In genomic region chr1:34163792-34164509, GRCh38 we compare ENCODE assay signal across 8 cellular contexts. TPM values are rescaled to one million over a fixed set of nuclear protein-coding genes. Genes with fewer than 3 reads are reported as not detected.
DNase-seq lines count a peak whose midpoint lies in the region; ATAC-seq and TF ChIP-seq lines count a peak whose summit lies in the region.

No MANE protein-coding gene starts in this region.

- peak overlapping the region; percentile 12 for H3K4me3 ChIP-seq in body of pancreas
- peak overlapping the region; percentile 4 to 42 (median 32) for H3K4me3 ChIP-seq in right lobe of liver
- peak overlapping the region; percentile 34 to 35 for H3K4me3 ChIP-seq in vagina

- H3K27ac ChIP-seq in body of pancreas (no peak overlapping the region), right lobe of liver (no peak overlapping the region), vagina (no peak overlapping the region)

- DNase-seq in Right ventricle myocardium superior, result no peak
- no peak for DNase-seq in Right ventricle myocardium inferior (ENCODE audit: missing footprints)
- DNase-seq in body of pancreas, result peak in 1 of 4 donors; percentile 13
- no peak for DNase-seq in right lobe of liver
- DNase-seq in vagina (ENCODE audit: extremely low spot score in 2 of 2), result no peak
- no peak for DNase-seq in ureter (ENCODE audit: low spot score)
- no peak for DNase-seq in GM19240 (ENCODE audit: insufficient read length, low spot score)
- no peak for DNase-seq in T1000 (lab: John Stamatoyannopoulos, UW)

- TF ChIP-seq POLR2A in body of pancreas (IDR thresholded peaks at IDR 0.05) (no peak), right lobe of liver (IDR thresholded peaks at IDR 0.05) (no peak), vagina (IDR thresholded peaks at IDR 0.05) (no peak)

- peaks cover 37% of the 10 kb centered on the region for H3K4me1 ChIP-seq in body of pancreas
- peaks cover 0 to 19% (median 2%) of the 10 kb centered on the region in 4 donors for H3K4me1 ChIP-seq in right lobe of liver
- H3K4me1 ChIP-seq in vagina, result peaks cover 33% of the 10 kb centered on the region

- H3K27me3 ChIP-seq in body of pancreas, result peaks cover 4 to 33% of the 10 kb centered on the region in 2 donors
- H3K27me3 ChIP-seq in right lobe of liver, result peaks cover 0 to 22% of the 10 kb centered on the region in 2 donors
- peaks cover 8% of the 10 kb centered on the region for H3K27me3 ChIP-seq in vagina

- WGBS in body of pancreas, 2 donors, result 1 to 2% methylated on average over 19 to 60 of the region's 63 CpGs
- 2% methylated on average over 41 of the region's 63 CpGs for WGBS in right lobe of liver (ENCODE audit: insufficient coverage, low coverage, low lambda C conversion rate, missing lambda C conversion rate)

- H3K36me3 ChIP-seq in body of pancreas (replicated peaks in 1 of 2; ENCODE audit: insufficient read depth in 1 of 2, low read depth in 2 of 2) (no peaks in the 10 kb centered on the region), right lobe of liver (no peaks in the 10 kb centered on the region), vagina (no peaks in the 10 kb centered on the region)

- TF ChIP-seq CTCF in body of pancreas (IDR thresholded peaks at IDR 0.05) (no peak), right lobe of liver (IDR thresholded peaks at IDR 0.05) (no peak), vagina (IDR thresholded peaks at IDR 0.05) (no peak)

- ATAC-seq in Right ventricle myocardium superior (ENCODE audit: poor library complexity), result peak; percentile 19
- ATAC-seq in Right ventricle myocardium inferior, result no peak
- peak; percentile 34 for ATAC-seq in body of pancreas
- peak in 3 of 4 donors; percentile 20 to 21 (median 20) for ATAC-seq in right lobe of liver

- intact Hi-C loops in Right ventricle myocardium superior (cut with DNase I) (no loop called here), Right ventricle myocardium inferior (cut with DNase I) (loop anchor here (10.0 kb wide), 1 partner anchor 529 kb away; no protein-coding TSS in a partner anchor), body of pancreas (cut with DNase I) (loop anchor here (10.0 kb wide), 1 partner anchor 529 kb away; no protein-coding TSS in a partner anchor), right lobe of liver (cut with DNase I) (no loop called here), vagina (cut with DNase I) (no loop called here)

- no peaks in the 10 kb centered on the region for H3K9me3 ChIP-seq in body of pancreas
- H3K9me3 ChIP-seq in right lobe of liver, result no peaks in the 10 kb centered on the region
- H3K9me3 ChIP-seq in vagina, result no peaks in the 10 kb centered on the region

RNA-seq across cellular contexts. Expression of gene CSMD2, which starts 1.1 kb away (rescaled TPM):
- 0.40 TPM for total RNA-seq in Right ventricle myocardium superior
- 0.32 TPM for total RNA-seq in Right ventricle myocardium inferior
- under 1 TPM; 0.26 to 0.33 TPM for total RNA-seq in body of pancreas
- under 1 TPM in 5 of 6 experiments, not detected in 1; under 0.01 to 0.19 (median 0.09) TPM for total RNA-seq in right lobe of liver
- total RNA-seq in vagina, result 0.25 TPM
- total RNA-seq in ureter, result 1.1 TPM

RNA-seq across cellular contexts. Expression of gene C1orf94, which starts 12.8 kb away (rescaled TPM):
- total RNA-seq in Right ventricle myocardium superior (not detected), Right ventricle myocardium inferior (not detected), body of pancreas (not detected), right lobe of liver (not detected), vagina (not detected), ureter (not detected)

Comparison
In these comparisons a context has a peak if more than half of its experiments do, and no peak if none do; other contexts are left out.
1. intact Hi-C loops: an anchor here in Right ventricle myocardium inferior (10.0 kb wide) and body of pancreas (10.0 kb wide); none called in Right ventricle myocardium superior, right lobe of liver and vagina.